1 cellular context compared by ENCODE assay signal in genomic region chr12:120079352-120080042, GRCh38.
A peak's percentile ranks its signal among the peaks of the same experiment; 100 is the strongest.
TF ChIP-seq lines count a peak whose summit lies in the region.

No MANE protein-coding gene starts in this region.

TF ChIP-seq in HepG2, 621 proteins besides CTCF, POLR2A, EP300 and RAD21 (continued from another document):
- no peak for TF ChIP-seq ZNF362 (CRISPR knock-in tag; IDR thresholded peaks at IDR 0.05; ENCODE audit: borderline replicate concordance)
- no peak for TF ChIP-seq PAF1 (CRISPR knock-in tag; IDR thresholded peaks at IDR 0.05)
- no peak for TF ChIP-seq NFIC (IDR thresholded peaks at IDR 0.05; ENCODE audit: low read length)
- no peak for TF ChIP-seq PAXIP1 (CRISPR knock-in tag; conservative IDR thresholded peaks at IDR 0.05)
- no peak for TF ChIP-seq MYC (CRISPR knock-in tag; IDR thresholded peaks at IDR 0.05; ENCODE audit: borderline replicate concordance)
- no peak for TF ChIP-seq HNRNPK (IDR thresholded peaks at IDR 0.05; ENCODE audit: low read depth, low read length, poor library complexity, severe bottlenecking)
- no peak for TF ChIP-seq GTF3A (CRISPR knock-in tag; conservative IDR thresholded peaks at IDR 0.05)
- no peak for TF ChIP-seq MAZ (IDR thresholded peaks at IDR 0.05; ENCODE audit: borderline replicate concordance, low read depth, low read length)
- TF ChIP-seq MAZ (CRISPR knock-in tag; IDR thresholded peaks at IDR 0.05; ENCODE audit: low read depth), result no peak
- no peak for TF ChIP-seq ZNF564 (CRISPR knock-in tag; IDR thresholded peaks at IDR 0.05)
- TF ChIP-seq HBP1 (CRISPR knock-in tag; IDR thresholded peaks at IDR 0.05; ENCODE audit: low read depth), result no peak
- no peak for TF ChIP-seq SOX13 (IDR thresholded peaks at IDR 0.05)
- TF ChIP-seq SOX13 (CRISPR knock-in tag; conservative IDR thresholded peaks at IDR 0.05 in 1 of 2, IDR thresholded peaks at IDR 0.05 in 1 of 2), result peak in 1 of 2 experiments; percentile 9; a peak in 1 of 4 replicates
- no peak for TF ChIP-seq MED1 (CRISPR knock-in tag; IDR thresholded peaks at IDR 0.05)
- TF ChIP-seq EEA1 (CRISPR knock-in tag; IDR thresholded peaks at IDR 0.05; ENCODE audit: borderline replicate concordance), result no peak
- no peak for TF ChIP-seq REL (CRISPR knock-in tag; conservative IDR thresholded peaks at IDR 0.05)
- TF ChIP-seq ZNF331 (CRISPR knock-in tag; IDR thresholded peaks at IDR 0.05), result no peak
- no peak for TF ChIP-seq PRPF4 (IDR thresholded peaks at IDR 0.05; ENCODE audit: low read depth, low read length, poor library complexity, severe bottlenecking)
- TF ChIP-seq ZBTB38 (CRISPR knock-in tag; IDR thresholded peaks at IDR 0.05), result no peak
- TF ChIP-seq FOSL2 (CRISPR knock-in tag; IDR thresholded peaks at IDR 0.05), result peak; percentile 27; the same call in 1 of the 2 replicates
- TF ChIP-seq ZNF160 (CRISPR knock-in tag; IDR thresholded peaks at IDR 0.05), result no peak
- no peak for TF ChIP-seq SKI (IDR thresholded peaks at IDR 0.05; ENCODE audit: partially characterized antibody)
- TF ChIP-seq ZNF10 (CRISPR knock-in tag; IDR thresholded peaks at IDR 0.05; ENCODE audit: borderline replicate concordance, low read depth), result no peak
- TF ChIP-seq SAP130 (CRISPR knock-in tag; IDR thresholded peaks at IDR 0.05; ENCODE audit: low read depth), result 0 out of 2 replicates have a peak, but pooled peaks have one; percentile 21
- no peak for TF ChIP-seq ZNF501 (CRISPR knock-in tag; IDR thresholded peaks at IDR 0.05)
- TF ChIP-seq ATRX (CRISPR knock-in tag; IDR thresholded peaks at IDR 0.05; ENCODE audit: borderline replicate concordance), result no peak
- no peak for TF ChIP-seq FOXJ3 (CRISPR knock-in tag; IDR thresholded peaks at IDR 0.05; ENCODE audit: borderline replicate concordance)
- TF ChIP-seq AKAP8 (CRISPR knock-in tag; IDR thresholded peaks at IDR 0.05), result no peak
- no peak for TF ChIP-seq FOXO4 (CRISPR knock-in tag; conservative IDR thresholded peaks at IDR 0.05)
- TF ChIP-seq SMARCE1 (IDR thresholded peaks at IDR 0.05; ENCODE audit: borderline replicate concordance), result no peak
- TF ChIP-seq TMF1 (CRISPR knock-in tag; IDR thresholded peaks at IDR 0.05; ENCODE audit: low read depth), result no peak
- no peak for TF ChIP-seq GLI4 (CRISPR knock-in tag; IDR thresholded peaks at IDR 0.05; ENCODE audit: borderline replicate concordance)
